ENCODE assay signal across 17 cellular contexts in the genomic region with DNA sequence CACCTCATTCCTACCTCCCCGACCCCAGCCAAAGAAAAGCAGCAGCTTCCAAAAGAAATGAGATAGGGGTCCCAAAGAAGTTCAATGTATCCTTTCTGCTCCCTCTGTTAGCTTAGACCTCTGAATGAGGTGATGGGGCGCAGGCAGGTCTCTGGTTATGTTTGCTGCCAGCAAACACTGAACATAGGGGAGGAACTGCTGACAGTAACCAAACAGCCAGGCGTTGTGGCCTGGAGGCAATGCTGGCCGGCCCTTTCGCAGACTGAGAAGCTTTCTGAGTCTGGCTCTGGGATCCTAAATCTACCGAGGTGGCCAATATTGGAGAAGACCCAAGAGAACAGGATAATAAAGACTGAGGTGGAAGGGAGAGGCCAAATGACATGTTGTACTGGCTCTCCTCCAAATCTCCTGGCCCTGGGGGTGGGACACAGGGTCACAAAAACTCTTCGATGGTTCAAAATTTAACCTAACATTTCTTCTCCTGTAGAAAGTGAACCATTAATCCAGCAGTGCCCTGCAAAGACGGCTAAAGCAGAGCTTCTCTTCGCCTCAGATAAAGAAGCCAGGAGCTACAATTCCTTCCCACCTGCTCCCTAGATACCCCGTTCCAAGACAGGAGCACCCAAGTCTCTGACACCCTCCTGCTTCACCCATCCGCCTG. TPM values are rescaled to one million over a fixed set of nuclear protein-coding genes. Genes with fewer than 3 reads are reported as not detected.
A peak's percentile ranks its signal among the peaks of the same experiment; 100 is the strongest.
DNase-seq lines count a peak whose midpoint lies in the region; ATAC-seq and TF ChIP-seq lines count a peak whose summit lies in the region.
"Had no signal": no experiment of that assay in that cellular context is flagged by ENCODE, and none has a peak within 500 bp of the region (broad histone marks: within the 10 kb centered on the region; RNA-seq: fewer than 3 reads in every experiment).

No MANE protein-coding gene starts in this region.

- no peaks in the 10 kb centered on the region for H4K20me1 ChIP-seq in Karpas-422 (ENCODE audit: insufficient read depth, low read depth, low read length)

- H3K4me3 Mint-ChIP-seq in naive thymus-derived CD8-positive, alpha-beta T cell: no peak overlapping the region
- H3K4me3 Mint-ChIP-seq in CD14-positive monocyte: no peak overlapping the region
- H3K4me3 Mint-ChIP-seq: activated T-cell treated with anti-CD3 and anti-CD28 coated beads, Interleukin-2, amount 50 U/mL, for 4 hours; effector memory CD8-positive, alpha-beta T cell; naive thymus-derived CD4-positive, alpha-beta T cell; stimulated activated naive CD8-positive, alpha-beta T cell treated with anti-CD3 and anti-CD28 coated beads, Interleukin-15, amount 100 ng/mL, for 72 hours had no signal

- H3K9ac ChIP-seq in Karpas-422 (ENCODE audit: low read length) (no peak overlapping the region), colonic mucosa (ENCODE audit: low read depth in 2 of 2, low read length in 2 of 2) (peak overlapping the region; percentile 47 to 73)

- no peaks in the 10 kb centered on the region for H3K27me3 Mint-ChIP-seq in naive thymus-derived CD8-positive, alpha-beta T cell
- peaks cover 0 to 3% (median 3%) of the 10 kb centered on the region in 3 donors for H3K27me3 Mint-ChIP-seq in CD14-positive monocyte (ENCODE audit: low read depth in 3 of 3)
- H3K27me3 Mint-ChIP-seq: effector memory CD8-positive, alpha-beta T cell; stimulated activated naive CD8-positive, alpha-beta T cell treated with anti-CD3 and anti-CD28 coated beads, Interleukin-15, amount 100 ng/mL, for 72 hours had no signal

- H3K9me2 ChIP-seq in Karpas-422 (replicated peaks; ENCODE audit: insufficient read depth, low read length): no peaks in the 10 kb centered on the region

- ATAC-seq in naive thymus-derived CD8-positive, alpha-beta T cell: no peak
- ATAC-seq: activated T-cell treated with anti-CD3 and anti-CD28 coated beads, Interleukin-2, amount 50 U/mL, for 4 hours; effector memory CD8-positive, alpha-beta T cell; naive thymus-derived CD4-positive, alpha-beta T cell; stimulated activated naive CD8-positive, alpha-beta T cell treated with anti-CD3 and anti-CD28 coated beads, Interleukin-15, amount 100 ng/mL, for 72 hours had no signal

- H3K27ac ChIP-seq in 22Rv1 (peak overlapping the region; percentile 22; the same call in 1 of the 2 replicates), Karpas-422 (ENCODE audit: low read length) (no peak overlapping the region), colonic mucosa (peak overlapping the region; percentile 81)

- no peak overlapping the region for H3K4me3 ChIP-seq in Karpas-422 (ENCODE audit: low read length)
- H3K4me3 ChIP-seq in colonic mucosa: peak overlapping the region; percentile 39

- intact Hi-C loops in colonic mucosa (cut with DNase I) (no loop called here), CD14-positive monocyte (cut with micrococcal nuclease) (loop anchor here in 1 of 2 donors (10.0 kb wide), 1 partner anchor 64 kb away; the partner anchor contains the start of gene RAB25)

- H2AFZ ChIP-seq in Karpas-422 (ENCODE audit: low read length): peak overlapping the region; percentile 65; the same call in 1 of the 2 replicates

- H3K79me2 ChIP-seq in Karpas-422 (ENCODE audit: low read length): no peaks in the 10 kb centered on the region

- no peak for DNase-seq in Karpas-422
- peak; percentile 40 for DNase-seq in colonic mucosa
- no peak for DNase-seq in naive thymus-derived CD8-positive, alpha-beta T cell
- DNase-seq in CD14-positive monocyte (ENCODE audit: low spot score): no peak
- no peak for DNase-seq in NK-92 (lab: John Stamatoyannopoulos, UW; ENCODE audit: unreplicated experiment)
- no peak for DNase-seq in SW 1271 (lab: John Stamatoyannopoulos, UW)
- no peak for DNase-seq in MV-4-11 (lab: John Stamatoyannopoulos, UW)
- DNase-seq: activated T-cell treated with anti-CD3 and anti-CD28 coated beads, Interleukin-2, amount 50 U/mL, for 4 hours; caudate nucleus; effector memory CD8-positive, alpha-beta T cell; EL; naive thymus-derived CD4-positive, alpha-beta T cell; NCI-H1694; NCI-H446 treated with DMSO at 0.1 percent for 48 hours; stimulated activated naive CD8-positive, alpha-beta T cell treated with anti-CD3 and anti-CD28 coated beads, Interleukin-15, amount 100 ng/mL, for 72 hours had no signal

- no peaks in the 10 kb centered on the region for H3K9me3 Mint-ChIP-seq in naive thymus-derived CD8-positive, alpha-beta T cell
- no peaks in the 10 kb centered on the region for H3K9me3 Mint-ChIP-seq in CD14-positive monocyte
- H3K9me3 Mint-ChIP-seq: activated T-cell treated with anti-CD3 and anti-CD28 coated beads, Interleukin-2, amount 50 U/mL, for 4 hours; effector memory CD8-positive, alpha-beta T cell; naive thymus-derived CD4-positive, alpha-beta T cell; stimulated activated naive CD8-positive, alpha-beta T cell treated with anti-CD3 and anti-CD28 coated beads, Interleukin-15, amount 100 ng/mL, for 72 hours had no signal

- H3K9me3 ChIP-seq in Karpas-422 (ENCODE audit: low read length): no peaks in the 10 kb centered on the region
- no peaks in the 10 kb centered on the region for H3K9me3 ChIP-seq in colonic mucosa

- POLR2A ChIA-PET in naive thymus-derived CD8-positive, alpha-beta T cell (lab: Charles Lee): no interaction called here

- peak overlapping the region in 6 of 10 donors; percentile 10 to 65 (median 42) for H3K27ac Mint-ChIP-seq in naive thymus-derived CD8-positive, alpha-beta T cell
- H3K27ac Mint-ChIP-seq in CD14-positive monocyte: peak overlapping the region in 1 of 7 donors; percentile 4

- H3K4me1 ChIP-seq in Karpas-422 (ENCODE audit: low read length) (peaks cover 8% of the 10 kb centered on the region), colonic mucosa (peaks cover 3% of the 10 kb centered on the region)

- no peaks in the 10 kb centered on the region for H3K27me3 ChIP-seq in Karpas-422 (ENCODE audit: low read length)
- H3K27me3 ChIP-seq in colonic mucosa: no peaks in the 10 kb centered on the region

- no peaks in the 10 kb centered on the region for H3K36me3 Mint-ChIP-seq in naive thymus-derived CD8-positive, alpha-beta T cell
- no peaks in the 10 kb centered on the region for H3K36me3 Mint-ChIP-seq in CD14-positive monocyte
- H3K36me3 Mint-ChIP-seq: naive thymus-derived CD4-positive, alpha-beta T cell had no signal

- H3K36me3 ChIP-seq in Karpas-422 (ENCODE audit: insufficient read depth, low read length): no peaks in the 10 kb centered on the region
- no peaks in the 10 kb centered on the region for H3K36me3 ChIP-seq in colonic mucosa

- TF ChIP-seq CTCF in 22Rv1 (IDR thresholded peaks at IDR 0.05): no peak
- TF ChIP-seq CTCF in colonic mucosa (IDR thresholded peaks at IDR 0.05): no peak
- no peak for TF ChIP-seq CTCF in CD14-positive monocyte (IDR thresholded peaks at IDR 0.05)

- H3K4me1 Mint-ChIP-seq in naive thymus-derived CD8-positive, alpha-beta T cell: peaks cover 8 to 16% (median 14%) of the 10 kb centered on the region in 4 donors
- peaks cover 6% of the 10 kb centered on the region for H3K4me1 Mint-ChIP-seq in CD14-positive monocyte

- H3K4me2 ChIP-seq in Karpas-422 (ENCODE audit: low read depth, low read length, poor library complexity, severe bottlenecking): no peak overlapping the region

RNA-seq across cellular contexts. Expression of gene SSR2, which starts 19.6 kb away (rescaled TPM):
- 145 and 205 TPM in 2 replicates for total RNA-seq in Karpas-422 (2014; rRNA removed; shearing (Covaris generic); ENCODE audit: low replicate concordance)
- total RNA-seq in colonic mucosa: 100 to 1,000 TPM; 204 to 208 TPM
- total RNA-seq in naive thymus-derived CD8-positive, alpha-beta T cell: 100 to 1,000 TPM; 199 to 218 TPM
- polyA plus RNA-seq in naive thymus-derived CD8-positive, alpha-beta T cell: 100 to 1,000 TPM; 345 to 396 (median 347) TPM
- polyA plus RNA-seq in CD14-positive monocyte: 100 to 1,000 TPM; 374 to 414 TPM

RNA-seq across cellular contexts. Expression of gene ARHGEF2, which starts 22.8 kb away (rescaled TPM):
- 85.1 and 207 TPM in 2 replicates for total RNA-seq in Karpas-422 (2014; rRNA removed; shearing (Covaris generic); ENCODE audit: low replicate concordance)
- 10 to 100 TPM; 91.9 to 92.6 TPM for total RNA-seq in colonic mucosa
- 100 to 1,000 TPM; 204 to 210 TPM for total RNA-seq in naive thymus-derived CD8-positive, alpha-beta T cell
- polyA plus RNA-seq in naive thymus-derived CD8-positive, alpha-beta T cell: 10 to 100 TPM; 13.8 to 22.0 (median 15.8) TPM
- polyA plus RNA-seq in CD14-positive monocyte: 10 to 100 TPM; 15.4 to 18.6 TPM

RNA-seq across cellular contexts. Expression of gene UBQLN4, which starts 52.4 kb away (rescaled TPM):
- total RNA-seq in Karpas-422 (2014; rRNA removed; shearing (Covaris generic); ENCODE audit: low replicate concordance): 29.1 and 37.9 TPM in 2 replicates
- total RNA-seq in colonic mucosa: 10 to 100 TPM; 23.2 to 43.4 TPM
- total RNA-seq in naive thymus-derived CD8-positive, alpha-beta T cell: 10 to 100 TPM; 31.6 to 34.8 TPM
- polyA plus RNA-seq in naive thymus-derived CD8-positive, alpha-beta T cell: 1 to 10 TPM; 6.9 to 9.7 (median 7.6) TPM
- polyA plus RNA-seq in CD14-positive monocyte: 1 to 10 TPM; 2.3 to 2.9 TPM

RNA-seq across cellular contexts. Expression of gene LAMTOR2, which starts 53.4 kb away (rescaled TPM):
- total RNA-seq in Karpas-422 (2014; rRNA removed; shearing (Covaris generic); ENCODE audit: low replicate concordance): 106 and 167 TPM in 2 replicates
- total RNA-seq in colonic mucosa: 10 to 100 TPM; 69.4 to 83.9 TPM
- 10 to 100 TPM; 22.6 to 24.2 TPM for total RNA-seq in naive thymus-derived CD8-positive, alpha-beta T cell
- 100 to 1,000 TPM in 1 of 3 donors, 10 to 100 TPM in 2; 89.1 to 102 (median 96.1) TPM for polyA plus RNA-seq in naive thymus-derived CD8-positive, alpha-beta T cell
- 100 to 1,000 TPM; 210 to 227 TPM for polyA plus RNA-seq in CD14-positive monocyte

RNA-seq across cellular contexts. Expression of gene RXFP4, which starts 59.7 kb away (rescaled TPM):
- total RNA-seq in Karpas-422 (2014; rRNA removed; shearing (Covaris generic); ENCODE audit: low replicate concordance): not detected in 2 replicates
- 1 to 10 TPM; 4.2 to 4.6 TPM for total RNA-seq in colonic mucosa
- not detected for total RNA-seq in naive thymus-derived CD8-positive, alpha-beta T cell
- polyA plus RNA-seq in naive thymus-derived CD8-positive, alpha-beta T cell: under 1 TPM in 1 of 3 donors, not detected in 2; 0.46 TPM
- polyA plus RNA-seq in CD14-positive monocyte: not detected
- total RNA-seq: activated T-cell treated with anti-CD3 and anti-CD28 coated beads, Interleukin-2, amount 50 U/mL, for 4 hours; naive thymus-derived CD4-positive, alpha-beta T cell; pulmonary artery endothelial cell had no signal
